In genomic region chr22:17084554-17085276, GRCh38 we compare ENCODE assay signal across 8 cellular contexts. TPM values are rescaled to one million over a fixed set of nuclear protein-coding genes. Genes with fewer than 3 reads are reported as not detected.
DNase-seq lines count a peak whose midpoint lies in the region; ATAC-seq and TF ChIP-seq lines count a peak whose summit lies in the region.

Gene IL17RA (plus strand): TSS chr22:17085000. CDS start chr22:17085092, 92 bp downstream.

- no peaks in the 10 kb centered on the region for H3K27me3 ChIP-seq in DOHH2 (ENCODE audit: control insufficient read depth, low read length)
- H3K27me3 ChIP-seq in neural cell (ENCODE audit: insufficient read depth, low read depth, low read length), result peaks cover 46% of the 10 kb centered on the region

- H3K4me3 ChIP-seq in DOHH2 (ENCODE audit: low read length) (peak within 1 kb of the TSS; percentile 90), foreskin fibroblast (ENCODE audit: low read depth in 1 of 2, low read length in 2 of 2) (peak within 1 kb of the TSS; percentile 78 to 86), neural cell (ENCODE audit: low read length) (peak within 1 kb of the TSS; percentile 60)

- TF ChIP-seq EP300 in neural cell (conservative IDR thresholded peaks at IDR 0.05; ENCODE audit: poor library complexity, severe bottlenecking), result no peak

- CTCF ChIA-PET in RWPE1 (lab: Yijun Ruan, JAX), result no interaction called here

- no peaks in the 10 kb centered on the region for H3K27me3 Mint-ChIP-seq in stimulated activated naive CD8-positive, alpha-beta T cell treated with anti-CD3 and anti-CD28 coated beads, Interleukin-15, amount 100 ng/mL, for 72 hours

- H3K4me2 ChIP-seq in DOHH2 (ENCODE audit: low read length) (peak within 1 kb of the TSS; percentile 86), neural cell (ENCODE audit: low read length) (no peak within 1 kb of the TSS)

- H3K4me3 Mint-ChIP-seq in stimulated activated naive CD8-positive, alpha-beta T cell treated with anti-CD3 and anti-CD28 coated beads, Interleukin-15, amount 100 ng/mL, for 72 hours, result peak within 1 kb of the TSS; percentile 85 to 88

- H2AFZ ChIP-seq in neural cell (ENCODE audit: low read depth, low read length), result no peak within 1 kb of the TSS

- no peaks in the 10 kb centered on the region for H4K20me1 ChIP-seq in DOHH2 (ENCODE audit: control insufficient read depth, insufficient read depth, low read depth, low read length)
- no peaks in the 10 kb centered on the region for H4K20me1 ChIP-seq in neural cell (ENCODE audit: insufficient read depth)

- H3K36me3 ChIP-seq in DOHH2 (ENCODE audit: control insufficient read depth, low read length) (peaks cover 3% of the 10 kb centered on the region; the same call in 1 of the 2 replicates), neural cell (ENCODE audit: insufficient read depth, low read length) (no peaks in the 10 kb centered on the region)

- H3K4me1 Mint-ChIP-seq in stimulated activated naive CD8-positive, alpha-beta T cell treated with anti-CD3 and anti-CD28 coated beads, Interleukin-15, amount 100 ng/mL, for 72 hours, result peaks cover 54% of the 10 kb centered on the region

- ATAC-seq in GM21825 (IDR thresholded peaks at IDR 0.05; ENCODE audit: unreplicated experiment), result peak; percentile 83
- peak; percentile 89 for ATAC-seq in stimulated activated naive CD8-positive, alpha-beta T cell treated with anti-CD3 and anti-CD28 coated beads, Interleukin-15, amount 100 ng/mL, for 72 hours

- peak within 1 kb of the TSS; percentile 75 to 92 for H3K27ac Mint-ChIP-seq in stimulated activated naive CD8-positive, alpha-beta T cell treated with anti-CD3 and anti-CD28 coated beads, Interleukin-15, amount 100 ng/mL, for 72 hours

- H3K9me2 ChIP-seq in DOHH2 (replicated peaks; ENCODE audit: control insufficient read depth, low read length), result no peaks in the 10 kb centered on the region
- H3K9me2 ChIP-seq in neural cell (ENCODE audit: insufficient read depth, low read length), result no peaks in the 10 kb centered on the region

- DNase-seq in LHCN-M2 (ENCODE audit: low read depth), result peak; percentile 80
- peak; percentile 80 for DNase-seq in RWPE1 (ENCODE audit: low spot score)
- DNase-seq in activated gamma-delta T cell (lab: John Stamatoyannopoulos, UW), result peak; percentile 80
- peak; percentile 86 to 95 for DNase-seq in foreskin fibroblast
- peak; percentile 93 to 95 for DNase-seq in stimulated activated naive CD8-positive, alpha-beta T cell treated with anti-CD3 and anti-CD28 coated beads, Interleukin-15, amount 100 ng/mL, for 72 hours

- H3K9me3 ChIP-seq in DOHH2 (ENCODE audit: control insufficient read depth, insufficient read depth, low read length), result no peaks in the 10 kb centered on the region
- H3K9me3 ChIP-seq in neural cell (ENCODE audit: low read length), result no peaks in the 10 kb centered on the region

- peak within 1 kb of the TSS; percentile 3 for H3K9ac ChIP-seq in neural cell (ENCODE audit: low read length)

- POLR2A ChIA-PET in RWPE1 (lab: Yijun Ruan, JAX; ENCODE audit: low non-redundant PET), result no interaction called here

- H3K27ac ChIP-seq in DOHH2 (ENCODE audit: low read depth, low read length), result peak within 1 kb of the TSS; percentile 33; the same call in 1 of the 2 replicates
- H3K27ac ChIP-seq in RWPE1, result peak within 1 kb of the TSS; percentile 81
- no peak within 1 kb of the TSS for H3K27ac ChIP-seq in neural cell (ENCODE audit: low read length)

- H3K79me2 ChIP-seq in DOHH2 (ENCODE audit: control insufficient read depth, low read length) (peaks cover 39% of the 10 kb centered on the region), neural cell (replicated peaks; ENCODE audit: insufficient read depth, low read length) (no peaks in the 10 kb centered on the region)

- TF ChIP-seq CTCF in DOHH2 (IDR thresholded peaks at IDR 0.05; ENCODE audit: low read depth, low read length, poor library complexity, severe bottlenecking), result no peak
- TF ChIP-seq CTCF in RWPE1 (conservative IDR thresholded peaks at IDR 0.05; ENCODE audit: low read depth), result no peak
- TF ChIP-seq CTCF in foreskin fibroblast (IDR thresholded peaks at IDR 0.05; ENCODE audit: low read depth, low read length), result no peak
- no peak for TF ChIP-seq CTCF in neural cell (IDR thresholded peaks at IDR 0.05; ENCODE audit: poor library complexity, severe bottlenecking)

- H3K9me3 Mint-ChIP-seq in stimulated activated naive CD8-positive, alpha-beta T cell treated with anti-CD3 and anti-CD28 coated beads, Interleukin-15, amount 100 ng/mL, for 72 hours, result no peaks in the 10 kb centered on the region

- TF ChIP-seq RAD21 in neural cell (conservative IDR thresholded peaks at IDR 0.05), result no peak

- H3F3A ChIP-seq in DOHH2 (ENCODE audit: control insufficient read depth, insufficient read depth) (peaks cover 3% of the 10 kb centered on the region; the same call in 1 of the 2 replicates), neural cell (ENCODE audit: insufficient read depth, low read length, poor library complexity, severe bottlenecking) (no peaks in the 10 kb centered on the region)

- peaks cover 29% of the 10 kb centered on the region for H3K4me1 ChIP-seq in DOHH2 (ENCODE audit: control insufficient read depth, low read length)

TF ChIP-seq in neural cell, 6 proteins besides CTCF, POLR2A, EP300 and RAD21:
- no peak for TF ChIP-seq MXI1 (conservative IDR thresholded peaks at IDR 0.05; ENCODE audit: poor library complexity, severe bottlenecking)
- no peak for TF ChIP-seq TAF1 (IDR thresholded peaks at IDR 0.05; ENCODE audit: low read depth)
- TF ChIP-seq EZH2 (IDR thresholded peaks at IDR 0.05; ENCODE audit: borderline replicate concordance, insufficient read depth, low read length, poor library complexity, severe bottlenecking), result no peak
- TF ChIP-seq, protein P1, sequence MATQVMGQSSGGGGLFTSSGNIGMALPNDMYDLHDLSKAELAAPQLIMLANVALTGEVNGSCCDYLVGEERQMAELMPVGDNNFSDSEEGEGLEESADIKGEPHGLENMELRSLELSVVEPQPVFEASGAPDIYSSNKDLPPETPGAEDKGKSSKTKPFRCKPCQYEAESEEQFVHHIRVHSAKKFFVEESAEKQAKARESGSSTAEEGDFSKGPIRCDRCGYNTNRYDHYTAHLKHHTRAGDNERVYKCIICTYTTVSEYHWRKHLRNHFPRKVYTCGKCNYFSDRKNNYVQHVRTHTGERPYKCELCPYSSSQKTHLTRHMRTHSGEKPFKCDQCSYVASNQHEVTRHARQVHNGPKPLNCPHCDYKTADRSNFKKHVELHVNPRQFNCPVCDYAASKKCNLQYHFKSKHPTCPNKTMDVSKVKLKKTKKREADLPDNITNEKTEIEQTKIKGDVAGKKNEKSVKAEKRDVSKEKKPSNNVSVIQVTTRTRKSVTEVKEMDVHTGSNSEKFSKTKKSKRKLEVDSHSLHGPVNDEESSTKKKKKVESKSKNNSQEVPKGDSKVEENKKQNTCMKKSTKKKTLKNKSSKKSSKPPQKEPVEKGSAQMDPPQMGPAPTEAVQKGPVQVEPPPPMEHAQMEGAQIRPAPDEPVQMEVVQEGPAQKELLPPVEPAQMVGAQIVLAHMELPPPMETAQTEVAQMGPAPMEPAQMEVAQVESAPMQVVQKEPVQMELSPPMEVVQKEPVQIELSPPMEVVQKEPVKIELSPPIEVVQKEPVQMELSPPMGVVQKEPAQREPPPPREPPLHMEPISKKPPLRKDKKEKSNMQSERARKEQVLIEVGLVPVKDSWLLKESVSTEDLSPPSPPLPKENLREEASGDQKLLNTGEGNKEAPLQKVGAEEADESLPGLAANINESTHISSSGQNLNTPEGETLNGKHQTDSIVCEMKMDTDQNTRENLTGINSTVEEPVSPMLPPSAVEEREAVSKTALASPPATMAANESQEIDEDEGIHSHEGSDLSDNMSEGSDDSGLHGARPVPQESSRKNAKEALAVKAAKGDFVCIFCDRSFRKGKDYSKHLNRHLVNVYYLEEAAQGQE (IDR thresholded peaks at IDR 0.05; ENCODE audit: borderline replicate concordance), result no peak
- no peak for TF ChIP-seq SMC3 (conservative IDR thresholded peaks at IDR 0.05; ENCODE audit: poor library complexity)
- no peak for TF ChIP-seq POLR2AphosphoS5 (IDR thresholded peaks at IDR 0.05)

RNA-seq across cellular contexts. Expression of gene IL17RA, which starts in this region (rescaled TPM):
- 11.2 and 13.6 TPM in 2 replicates for total RNA-seq in LHCN-M2 (2014; rRNA removed)
- 5.4 TPM for polyA plus RNA-seq in LHCN-M2 (2012)
- polyA plus RNA-seq in neural cell, result 0.08 and 0.52 TPM in 2 replicates
- polyA minus RNA-seq in neural cell, result 0.12 and 0.24 TPM in 2 replicates
